Comparison of ENCODE assay signal across 17 cellular contexts in the genomic region with DNA sequence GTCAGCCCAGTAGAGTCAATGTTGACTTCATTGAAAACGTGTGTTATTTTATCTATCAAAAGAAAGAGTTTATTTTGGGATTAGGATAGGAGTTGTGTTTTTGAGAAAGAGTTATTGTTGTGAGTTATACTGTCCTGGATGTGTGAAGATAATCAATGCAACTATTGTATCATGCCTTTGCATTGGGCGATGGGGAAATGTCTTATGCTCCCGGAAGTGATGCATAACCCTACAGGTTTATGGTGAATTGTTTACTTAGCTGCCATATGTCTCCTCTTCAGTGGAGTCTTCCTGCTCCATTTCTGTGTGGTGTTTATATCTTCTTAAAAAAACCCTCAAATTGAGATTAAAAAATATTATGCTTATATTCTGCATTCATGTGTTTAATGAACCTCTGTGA. TPM values are rescaled to one million over a fixed set of nuclear protein-coding genes. Genes with fewer than 3 reads are reported as not detected.
DNase-seq lines count a peak whose midpoint lies in the region; ATAC-seq and TF ChIP-seq lines count a peak whose summit lies in the region.
"Had no signal": no experiment of that assay in that cellular context is flagged by ENCODE, and none has a peak within 500 bp of the region (broad histone marks: within the 10 kb centered on the region; RNA-seq: fewer than 3 reads in every experiment).

No MANE protein-coding gene starts in this region.

- H3K4me1 Mint-ChIP-seq in natural killer cell, result peaks cover 0 to 4% of the 10 kb centered on the region in 2 donors

- H3K4me1 ChIP-seq in heart right ventricle (peaks cover 0 to 31% (median 2%) of the 10 kb centered on the region in 9 donors), tibial artery (peaks cover 0 to 55% (median 13%) of the 10 kb centered on the region in 4 donors)

- intact Hi-C loops in heart right ventricle (cut with DNase I) (loop anchor here in 6 of 10 donors (5.0 to 10.0 kb wide), 6 partner anchors 170 to 630 kb away; no protein-coding TSS in a partner anchor), left cardiac atrium (cut with DNase I) (loop anchor here (5.0 to 10.0 kb wide), 4 partner anchors 100 to 632 kb away; no protein-coding TSS in a partner anchor), left colon (cut with DNase I, micrococcal nuclease) (loop anchor here in 1 of 2 donors (10.0 kb wide), 3 partner anchors 160 to 460 kb away; no protein-coding TSS in a partner anchor), tibial artery (cut with DNase I; ENCODE audit: low total_unique reads) (loop anchor here (10.0 kb wide), 1 partner anchor 230 kb away; no protein-coding TSS in a partner anchor), natural killer cell (cut with micrococcal nuclease) (no loop called here)

- H3K36me3 ChIP-seq in heart right ventricle, result no peaks in the 10 kb centered on the region
- H3K36me3 ChIP-seq in brain microvascular endothelial cell (replicated peaks), result no peaks in the 10 kb centered on the region
- H3K36me3 ChIP-seq in tibial artery, result no peaks in the 10 kb centered on the region

- in situ Hi-C loops in brain microvascular endothelial cell (cut with HindIII; ENCODE audit: low pct_ligation_motif_present, low sequenced_read_pairs), result no loop called here

- no peak for ATAC-seq in heart right ventricle
- no peak for ATAC-seq in left cardiac atrium
- peak; percentile 30 for ATAC-seq in left colon
- no peak for ATAC-seq in GM18505 (IDR thresholded peaks at IDR 0.05; ENCODE audit: unreplicated experiment)
- ATAC-seq in natural killer cell, result no peak
- ATAC-seq: HepG2, Panc1 had no signal

- TF ChIP-seq CTCF in heart right ventricle (IDR thresholded peaks at IDR 0.05), result no peak
- no peak for TF ChIP-seq CTCF in brain microvascular endothelial cell (IDR thresholded peaks at IDR 0.05; ENCODE audit: low read depth, low read length, missing control alignments)
- TF ChIP-seq CTCF in tibial artery (IDR thresholded peaks at IDR 0.05), result no peak
- no peak for TF ChIP-seq CTCF in natural killer cell (IDR thresholded peaks at IDR 0.05)

- no peaks in the 10 kb centered on the region for H3K9me3 ChIP-seq in heart right ventricle
- no peaks in the 10 kb centered on the region for H3K9me3 ChIP-seq in tibial artery

- H3K27ac ChIP-seq in heart right ventricle (peak overlapping the region in 9 of 10 donors; percentile 20 to 97 (median 96)), brain microvascular endothelial cell (no peak overlapping the region), tibial artery (peak overlapping the region; percentile 90 to 91)

- no peaks in the 10 kb centered on the region for H3K9me3 Mint-ChIP-seq in natural killer cell

- H3K27ac Mint-ChIP-seq in natural killer cell, result no peak overlapping the region

- H3K36me3 Mint-ChIP-seq in natural killer cell, result no peaks in the 10 kb centered on the region

- H3K27me3 ChIP-seq in heart right ventricle (peaks cover 0 to 35% (median 0%) of the 10 kb centered on the region in 7 donors), brain microvascular endothelial cell (replicated peaks) (no peaks in the 10 kb centered on the region), tibial artery (no peaks in the 10 kb centered on the region)

- no peak for TF ChIP-seq POLR2A in GM18505 (IDR thresholded peaks at IDR 0.05; ENCODE audit: borderline replicate concordance, extremely low read depth, insufficient read depth, insufficient read length)

- peaks cover 28 to 74% of the 10 kb centered on the region in 2 donors for H3K27me3 Mint-ChIP-seq in natural killer cell (ENCODE audit: low read depth in 2 of 2)

- WGBS in heart right ventricle, 2 donors, result 29 to 40% methylated on average over 3 of the region's 3 CpGs

- no peak overlapping the region for H3K4me3 Mint-ChIP-seq in natural killer cell

- DNase-seq in heart right ventricle (no peak), left cardiac atrium (no peak), brain microvascular endothelial cell (peak; percentile 22), left colon (no peak), tibial artery (no peak), hippocampal formation (lab: John Stamatoyannopoulos, UW) (no peak), natural killer cell (no peak)
- DNase-seq: C1 segment of cervical spinal cord, MM.1S, NCI-H1105, NCI-H187, NCI-H446 treated with DMSO at 0.1 percent for 48 hours, NCI-H774 had no signal

- peak overlapping the region in 9 of 10 donors; percentile 51 to 84 (median 75) for H3K4me3 ChIP-seq in heart right ventricle
- H3K4me3 ChIP-seq in brain microvascular endothelial cell (ENCODE audit: low read depth, low read length), result no peak overlapping the region
- peak overlapping the region; percentile 71 to 89 for H3K4me3 ChIP-seq in tibial artery

RNA-seq across cellular contexts. Expression of gene PDE3A, which starts 6.4 kb away (rescaled TPM):
- 100 to 1,000 TPM; 186 to 362 (median 239) TPM for total RNA-seq in heart right ventricle
- 10 to 100 TPM; 18.8 to 51.1 TPM for polyA plus RNA-seq in heart right ventricle
- 100 to 1,000 TPM in 1 of 2 donors, 10 to 100 TPM in 1; 66.8 to 157 TPM for total RNA-seq in left cardiac atrium
- 100 to 1,000 TPM in 1 of 2 donors, 10 to 100 TPM in 1; 46.9 to 113 TPM for total RNA-seq in left colon
- under 1 TPM; 0.20 to 0.28 (median 0.27) TPM for total RNA-seq in natural killer cell
- total RNA-seq: A172 had no signal

Comparison
In these comparisons a context has a peak if more than half of its experiments do, and no peak if none do; other contexts are left out.
1. RNA of gene PDE3A, which starts 6.4 kb away (total RNA-seq): 186 to 362 TPM in heart right ventricle, 66.8 to 157 TPM in left cardiac atrium and 46.9 to 113 TPM in left colon; 0.20 to 0.28 TPM in natural killer cell; every median in the first group is over 10 times any median in the second.